ENCODE assay signal across 8 cellular contexts in genomic region chr19:9309139-9309973, GRCh38. TPM values are rescaled to one million over a fixed set of nuclear protein-coding genes. Genes with fewer than 3 reads are reported as not detected.
DNase-seq lines count a peak whose midpoint lies in the region; ATAC-seq, FAIRE-seq and TF ChIP-seq lines count a peak whose summit lies in the region.

Gene ZNF699, minus strand, starts transcription at chr19:9309838. Its CDS starts 4,719 bp downstream, at chr19:9305119.

- peak; percentile 81 for ATAC-seq in RWPE2 (ENCODE audit: low read depth)

- peak; percentile 52 for FAIRE-seq in H54 (lab: Jason Lieb, UNC)

- H3K4me3 ChIP-seq in RWPE2 (ENCODE audit: severe bottlenecking) (peak within 1 kb of the TSS; percentile 71), foreskin fibroblast (ENCODE audit: low read depth in 1 of 2, low read length in 2 of 2) (peak within 1 kb of the TSS; percentile 93 to 97), stomach (peak within 1 kb of the TSS; percentile 64 to 93 (median 80))

- H3K27me3 Mint-ChIP-seq in neural crest cell (ENCODE audit: low read depth): peaks cover 7% of the 10 kb centered on the region

- peaks cover 11% of the 10 kb centered on the region for H3K9me3 Mint-ChIP-seq in neural crest cell

- peaks cover 17% of the 10 kb centered on the region for H3K4me1 ChIP-seq in RWPE2 (ENCODE audit: insufficient read depth, poor library complexity, severe bottlenecking)
- peaks cover 0 to 24% (median 21%) of the 10 kb centered on the region in 4 donors for H3K4me1 ChIP-seq in stomach

- TF ChIP-seq CTCF in RWPE2 (IDR thresholded peaks at IDR 0.05; ENCODE audit: poor library complexity, severe bottlenecking) (no peak), foreskin fibroblast (IDR thresholded peaks at IDR 0.05; ENCODE audit: low read depth, low read length) (no peak), neural crest cell (conservative IDR thresholded peaks at IDR 0.05) (no peak), stomach (IDR thresholded peaks at IDR 0.05) (no peak)

- H3K27ac ChIP-seq in RWPE2 (ENCODE audit: poor library complexity, severe bottlenecking): peak within 1 kb of the TSS; percentile 93
- H3K27ac ChIP-seq in stomach: peak within 1 kb of the TSS; percentile 92 to 98 (median 97)

- intact Hi-C loops in stomach (cut with DNase I; ENCODE audit: low total_unique reads): no loop called here

- peaks cover 9% of the 10 kb centered on the region for H3K36me3 Mint-ChIP-seq in neural crest cell (ENCODE audit: low read depth)

- no peaks in the 10 kb centered on the region for H3K27me3 ChIP-seq in RWPE2 (ENCODE audit: insufficient read depth, poor library complexity, severe bottlenecking)
- H3K27me3 ChIP-seq in stomach: no peaks in the 10 kb centered on the region

- H3K9me3 ChIP-seq in RWPE2 (ENCODE audit: severe bottlenecking): peaks cover 5% of the 10 kb centered on the region
- peaks cover 3 to 29% (median 14%) of the 10 kb centered on the region in 4 donors for H3K9me3 ChIP-seq in stomach

- DNase-seq in EL: peak; percentile 99
- peak; percentile 90 for DNase-seq in H54 (ENCODE audit: insufficient read length, low spot score)
- DNase-seq in LoVo (ENCODE audit: low spot score): peak; percentile 97
- peak; percentile 99 for DNase-seq in RWPE2 (ENCODE audit: low spot score)
- DNase-seq in activated gamma-delta T cell (lab: John Stamatoyannopoulos, UW): peak; percentile 79
- DNase-seq in foreskin fibroblast: peak; percentile 95 to 99
- DNase-seq in neural crest cell (ENCODE audit: low read depth, low spot score): peak; percentile 98
- DNase-seq in stomach: peak; percentile 99

- no peak for TF ChIP-seq EP300 in stomach (IDR thresholded peaks at IDR 0.05)

- 0 to 1% (median 1%) methylated on average over 49 to 63 of the region's 63 CpGs for WGBS in stomach, 5 donors

- TF ChIP-seq POLR2A in H54 (IDR thresholded peaks at IDR 0.05; ENCODE audit: low read depth, low read length): peak; percentile 62
- peak in 1 of 4 donors; percentile 16 for TF ChIP-seq POLR2A in stomach (IDR thresholded peaks at IDR 0.05)

- peaks cover 20% of the 10 kb centered on the region for H3K4me1 Mint-ChIP-seq in neural crest cell

- H3K4me3 Mint-ChIP-seq in neural crest cell: peak within 1 kb of the TSS; percentile 100

- peak within 1 kb of the TSS; percentile 99 for H3K27ac Mint-ChIP-seq in neural crest cell (ENCODE audit: unreplicated experiment)

- H3K36me3 ChIP-seq in RWPE2 (ENCODE audit: low read depth) (peaks cover 21% of the 10 kb centered on the region), stomach (peaks cover 5 to 21% (median 9%) of the 10 kb centered on the region in 4 donors)

RNA-seq across cellular contexts. Expression of gene ZNF699, which starts in this region (rescaled TPM):
- total RNA-seq in neural crest cell (6.7 and 7.3 TPM in 2 replicates), stomach (10 to 100 TPM in 2 of 5 donors, 1 to 10 TPM in 2, not detected in 1; 2.2 to 53.6 (median 10.2) TPM)
- polyA plus RNA-seq in stomach: 1 to 10 TPM in 2 of 3 donors, under 1 TPM in 1; 0.63 to 3.1 (median 1.2) TPM

Comparison
In these comparisons a context has a peak if more than half of its experiments do, and no peak if none do; other contexts are left out.
1. Peak in every context shown above with its lines: DNase-seq, ATAC-seq, H3K4me3 ChIP-seq and H3K27ac ChIP-seq.